11 cellular contexts compared by ENCODE assay signal in the genomic region with DNA sequence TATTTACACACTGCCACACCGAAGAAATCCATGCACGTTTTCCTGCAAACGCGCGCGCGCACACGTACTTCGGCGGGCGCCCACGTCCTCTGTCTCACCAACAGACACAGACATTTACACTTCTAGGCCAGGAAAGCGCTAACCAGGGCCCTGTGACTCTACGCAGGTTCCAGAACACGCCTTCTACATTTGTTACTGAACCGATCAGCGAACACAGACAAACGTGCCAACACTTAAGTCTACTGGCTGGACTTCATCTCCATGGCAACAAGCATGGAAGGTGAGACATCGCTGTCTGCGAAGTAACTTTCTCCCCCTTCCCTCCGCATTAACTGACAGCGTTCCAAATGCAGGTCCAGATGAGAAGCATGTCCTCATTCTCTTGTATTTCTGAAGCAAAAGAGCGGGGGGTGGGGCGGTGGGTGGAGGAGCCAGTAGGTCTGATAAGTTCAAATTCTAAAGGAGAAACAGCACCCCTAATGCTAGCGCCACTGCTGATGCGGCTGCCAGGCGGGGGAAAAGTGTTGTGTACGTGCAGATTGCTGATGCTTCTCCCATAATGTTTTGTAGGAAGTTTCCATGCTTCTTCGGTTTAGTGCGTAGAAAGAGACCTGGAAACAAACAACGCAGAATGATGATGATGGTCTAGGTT. TPM values are rescaled to one million over a fixed set of nuclear protein-coding genes. Genes with fewer than 3 reads are reported as not detected.
DNase-seq lines count a peak whose midpoint lies in the region; ATAC-seq, FAIRE-seq and TF ChIP-seq lines count a peak whose summit lies in the region.
"Had no signal": no experiment of that assay in that cellular context is flagged by ENCODE, and none has a peak within 500 bp of the region (broad histone marks: within the 10 kb centered on the region; RNA-seq: fewer than 3 reads in every experiment).

TSS of gene CTXN2 (plus strand) at position 92 of the 652 bp plus-strand sequence. CDS start 9,636 bp downstream, outside the sequence.

- WGBS in right cardiac atrium, result 8% methylated on average over 31 of the region's 31 CpGs
- WGBS in mesenchymal stem cell, result 17% methylated on average over 31 of the region's 31 CpGs

- TF ChIP-seq POLR2A in GM12892 (IDR thresholded peaks at IDR 0.05; ENCODE audit: low read depth, low read length), result no peak

- H3K9me3 ChIP-seq in cardiac muscle cell (ENCODE audit: low read depth) (no peaks in the 10 kb centered on the region), right cardiac atrium (ENCODE audit: control insufficient read depth, low read length) (no peaks in the 10 kb centered on the region), mesenchymal stem cell (ENCODE audit: control insufficient read depth, low read length) (no peaks in the 10 kb centered on the region)
- H3K9me3 ChIP-seq: thyroid gland had no signal

- H3K27me3 Mint-ChIP-seq in brain (peaks cover 34% of the 10 kb centered on the region), type B pancreatic cell (peaks cover 9% of the 10 kb centered on the region)
- H3K27me3 Mint-ChIP-seq in activated CD8-positive, alpha-beta memory T cell treated with anti-CD3 and anti-CD28 coated beads, Interleukin-2, amount 10 ng/mL, durations not matched to agents 7 days and 5 days, result peaks cover 38% of the 10 kb centered on the region

- no peak within 1 kb of the TSS for H3K4ac ChIP-seq in mesenchymal stem cell (ENCODE audit: low read depth in 1 of 2, low read length in 2 of 2)

- TF ChIP-seq CTCF in cardiac muscle cell (IDR thresholded peaks at IDR 0.05; ENCODE audit: low read depth, low read length) (no peak), brain (conservative IDR thresholded peaks at IDR 0.05) (no peak), type B pancreatic cell (conservative IDR thresholded peaks at IDR 0.05) (no peak), omental fat pad (IDR thresholded peaks at IDR 0.05) (no peak)

- H2BK5ac ChIP-seq in mesenchymal stem cell (ENCODE audit: low read depth, low read length, poor library complexity, severe bottlenecking), result no peak within 1 kb of the TSS

- H3K79me1 ChIP-seq in mesenchymal stem cell (replicated peaks; ENCODE audit: low read length, poor library complexity, severe bottlenecking), result no peaks in the 10 kb centered on the region

- H3K4me1 Mint-ChIP-seq in brain (peaks cover 22% of the 10 kb centered on the region), type B pancreatic cell (ENCODE audit: unreplicated experiment) (peaks cover 4% of the 10 kb centered on the region)
- peaks cover 4% of the 10 kb centered on the region for H3K4me1 Mint-ChIP-seq in activated CD8-positive, alpha-beta memory T cell treated with anti-CD3 and anti-CD28 coated beads, Interleukin-2, amount 10 ng/mL, durations not matched to agents 7 days and 5 days

- no peak within 1 kb of the TSS for H2BK15ac ChIP-seq in mesenchymal stem cell (ENCODE audit: low read depth, poor library complexity, severe bottlenecking)

- H4K91ac ChIP-seq in mesenchymal stem cell (ENCODE audit: low read length), result no peak within 1 kb of the TSS

- H3K36me3 Mint-ChIP-seq in brain, result no peaks in the 10 kb centered on the region
- no peaks in the 10 kb centered on the region for H3K36me3 Mint-ChIP-seq in type B pancreatic cell
- no peaks in the 10 kb centered on the region for H3K36me3 Mint-ChIP-seq in activated CD8-positive, alpha-beta memory T cell treated with anti-CD3 and anti-CD28 coated beads, Interleukin-2, amount 10 ng/mL, durations not matched to agents 7 days and 5 days
- H3K36me3 Mint-ChIP-seq: CD4-positive, CD25-positive, alpha-beta regulatory T cell had no signal

- H3K18ac ChIP-seq in mesenchymal stem cell (ENCODE audit: low read depth in 1 of 2, low read length in 2 of 2), result no peak within 1 kb of the TSS

- no peak within 1 kb of the TSS for H2AK5ac ChIP-seq in mesenchymal stem cell (ENCODE audit: low read length, severe bottlenecking)

- H3K36me3 ChIP-seq in cardiac muscle cell (no peaks in the 10 kb centered on the region), mesenchymal stem cell (ENCODE audit: control insufficient read depth in 1 of 2, insufficient read depth in 2 of 2, low read depth in 1 of 2, low read length in 2 of 2) (no peaks in the 10 kb centered on the region)
- H3K36me3 ChIP-seq: thyroid gland had no signal

- peak within 1 kb of the TSS; percentile 89 to 96 (median 90) for H3K4me3 Mint-ChIP-seq in brain
- H3K4me3 Mint-ChIP-seq in type B pancreatic cell, result peak within 1 kb of the TSS; percentile 73
- no peak within 1 kb of the TSS for H3K4me3 Mint-ChIP-seq in activated CD8-positive, alpha-beta memory T cell treated with anti-CD3 and anti-CD28 coated beads, Interleukin-2, amount 10 ng/mL, durations not matched to agents 7 days and 5 days
- H3K4me3 Mint-ChIP-seq: CD4-positive, CD25-positive, alpha-beta regulatory T cell had no signal

- ATAC-seq in right cardiac atrium (no peak), omental fat pad (ENCODE audit: low FRiP score) (no peak)
- no peak for ATAC-seq in activated CD8-positive, alpha-beta memory T cell treated with anti-CD3 and anti-CD28 coated beads, Interleukin-2, amount 10 ng/mL, durations not matched to agents 7 days and 5 days

- no peak for FAIRE-seq in GM12892 (lab: Jason Lieb, UNC)

- no peak within 1 kb of the TSS for H2BK12ac ChIP-seq in mesenchymal stem cell (ENCODE audit: low read length in 2 of 2)

- intact Hi-C loops in right cardiac atrium (cut with DNase I), result no loop called here

- H3K4me3 ChIP-seq in cardiac muscle cell, result peak within 1 kb of the TSS; percentile 11
- H3K4me3 ChIP-seq in right cardiac atrium (ENCODE audit: low read length), result no peak within 1 kb of the TSS
- peak within 1 kb of the TSS in 1 of 2 experiments; percentile 41 for H3K4me3 ChIP-seq in mesenchymal stem cell (ENCODE audit: insufficient read depth in 1 of 2, low read depth in 1 of 2, low read length in 2 of 2)
- H3K4me3 ChIP-seq: thyroid gland had no signal

- H3K9ac ChIP-seq in mesenchymal stem cell (ENCODE audit: low read length), result no peak within 1 kb of the TSS

- H3K4me1 ChIP-seq in cardiac muscle cell (ENCODE audit: low read depth) (no peaks in the 10 kb centered on the region), right cardiac atrium (ENCODE audit: control insufficient read depth, insufficient read depth, low read length) (no peaks in the 10 kb centered on the region), mesenchymal stem cell (ENCODE audit: control insufficient read depth, insufficient read depth, low read depth, low read length) (peaks cover 6% of the 10 kb centered on the region)
- H3K4me1 ChIP-seq: thyroid gland had no signal

- H3K27me3 ChIP-seq in cardiac muscle cell, result peaks cover 18% of the 10 kb centered on the region
- no peaks in the 10 kb centered on the region for H3K27me3 ChIP-seq in right cardiac atrium (ENCODE audit: control insufficient read depth, insufficient read depth)
- peaks cover 8 to 17% of the 10 kb centered on the region in 2 experiments for H3K27me3 ChIP-seq in mesenchymal stem cell (ENCODE audit: control insufficient read depth in 1 of 2, insufficient read depth in 1 of 2, low read length in 2 of 2)
- H3K27me3 ChIP-seq: thyroid gland had no signal

- H2BK120ac ChIP-seq in mesenchymal stem cell (ENCODE audit: low read depth, low read length), result no peak within 1 kb of the TSS

- peak within 1 kb of the TSS; percentile 28 to 97 (median 86) for H3K27ac Mint-ChIP-seq in brain
- H3K27ac Mint-ChIP-seq in type B pancreatic cell, result no peak within 1 kb of the TSS
- no peak within 1 kb of the TSS for H3K27ac Mint-ChIP-seq in activated CD8-positive, alpha-beta memory T cell treated with anti-CD3 and anti-CD28 coated beads, Interleukin-2, amount 10 ng/mL, durations not matched to agents 7 days and 5 days
- H3K27ac Mint-ChIP-seq: CD4-positive, CD25-positive, alpha-beta regulatory T cell had no signal

- DNase-seq in cardiac muscle cell (ENCODE audit: low read depth in 1 of 2, low spot score in 1 of 2) (peak in 1 of 2 donors; percentile 21), right cardiac atrium (no peak), mesenchymal stem cell (peak; percentile 2), type B pancreatic cell (ENCODE audit: extremely low spot score, unreplicated experiment) (no peak), omental fat pad (ENCODE audit: low spot score) (no peak), GM12892 (ENCODE audit: insufficient read length) (no peak)
- no peak for DNase-seq in activated CD8-positive, alpha-beta memory T cell treated with anti-CD3 and anti-CD28 coated beads, Interleukin-2, amount 10 ng/mL, durations not matched to agents 7 days and 5 days

- H3K23ac ChIP-seq in mesenchymal stem cell (ENCODE audit: low read length in 2 of 2), result no peak within 1 kb of the TSS

- CTCF ChIA-PET in activated CD8-positive, alpha-beta memory T cell treated with anti-CD3 and anti-CD28 coated beads, Interleukin-2, amount 10 ng/mL, durations not matched to agents 7 days and 5 days (lab: Charles Lee), result no interaction called here

- no peak within 1 kb of the TSS for H3K4me2 ChIP-seq in mesenchymal stem cell (ENCODE audit: low read length, poor library complexity, severe bottlenecking)

- no peak within 1 kb of the TSS for H3K14ac ChIP-seq in mesenchymal stem cell (ENCODE audit: low read length in 2 of 2)

- H2AFZ ChIP-seq in mesenchymal stem cell (ENCODE audit: low read depth, low read length), result no peak within 1 kb of the TSS

- H3K9me3 Mint-ChIP-seq in brain (no peaks in the 10 kb centered on the region), type B pancreatic cell (no peaks in the 10 kb centered on the region)
- no peaks in the 10 kb centered on the region for H3K9me3 Mint-ChIP-seq in activated CD8-positive, alpha-beta memory T cell treated with anti-CD3 and anti-CD28 coated beads, Interleukin-2, amount 10 ng/mL, durations not matched to agents 7 days and 5 days (ENCODE audit: low read depth)

- no peak within 1 kb of the TSS for H4K8ac ChIP-seq in mesenchymal stem cell (ENCODE audit: low read length)

- no peak within 1 kb of the TSS for H3K27ac ChIP-seq in cardiac muscle cell
- H3K27ac ChIP-seq in right cardiac atrium (ENCODE audit: low read length), result no peak within 1 kb of the TSS
- no peak within 1 kb of the TSS for H3K27ac ChIP-seq in mesenchymal stem cell (ENCODE audit: low read length, poor library complexity, severe bottlenecking)
- H3K27ac ChIP-seq: thyroid gland had no signal

RNA-seq across cellular contexts. Expression of gene CTXN2, which starts in this region (rescaled TPM):
- not detected in 2 replicates for total RNA-seq in cardiac muscle cell
- 0.06 TPM in 1 of 2 replicates, not detected in the other for polyA plus RNA-seq in cardiac muscle cell
- not detected for total RNA-seq in right cardiac atrium
- polyA plus RNA-seq in right cardiac atrium, result not detected
- 0.90 TPM for polyA plus RNA-seq in brain (ENCODE audit: insufficient read depth, low read depth, low replicate concordance)
- not detected for polyA plus RNA-seq in mesenchymal stem cell (2013, experiment 1 of 2)
- polyA plus RNA-seq in mesenchymal stem cell (2013, experiment 2 of 2), result not detected
- total RNA-seq in type B pancreatic cell (ENCODE audit: low replicate concordance), result not detected in 2 replicates
- total RNA-seq in omental fat pad, result not detected
- total RNA-seq in activated CD8-positive, alpha-beta memory T cell treated with anti-CD3 and anti-CD28 coated beads, Interleukin-2, amount 10 ng/mL, durations not matched to agents 7 days and 5 days, result not detected
- polyA plus RNA-seq in GM12892 (2012; ENCODE audit: missing spikeins), result not detected
- total RNA-seq: CD4-positive, CD25-positive, alpha-beta regulatory T cell; skeletal muscle tissue; thyroid gland had no signal
- polyA plus RNA-seq: CD4-positive, CD25-positive, alpha-beta regulatory T cell had no signal

Comparison
In these comparisons a context has a peak if more than half of its experiments do, and no peak if none do; other contexts are left out.
1. H3K27ac Mint-ChIP-seq: peak in brain (5 of 5); none in type B pancreatic cell (single experiment) and activated CD8-positive, alpha-beta memory T cell treated with anti-CD3 and anti-CD28 coated beads, Interleukin-2, amount 10 ng/mL, durations not matched to agents 7 days and 5 days (single experiment).